Comparison of ENCODE assay signal across 1 cellular context in the genomic region with DNA sequence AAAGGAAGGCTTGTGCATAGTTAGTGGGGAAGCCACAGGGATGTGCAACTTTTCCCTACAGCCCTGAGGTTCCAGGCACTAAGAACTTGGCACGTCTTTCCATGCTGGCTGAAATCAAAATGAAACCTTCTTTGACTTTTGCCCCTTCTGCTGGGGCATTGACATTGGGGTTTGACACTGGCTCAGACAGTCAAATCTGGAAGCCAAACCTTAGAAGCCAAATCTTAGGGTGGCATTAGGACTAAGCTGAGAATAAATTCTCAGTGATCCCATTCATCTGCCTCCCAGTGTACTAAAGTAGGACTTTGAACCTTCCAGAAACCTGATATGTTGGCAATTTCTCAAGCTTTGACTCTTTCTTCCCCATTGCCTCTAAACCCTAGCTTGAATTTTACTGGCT.
TF ChIP-seq lines count a peak whose summit lies in the region.

No MANE protein-coding gene starts in this region.

TF ChIP-seq in HepG2, 621 proteins besides CTCF, POLR2A, EP300 and RAD21 (continued from another document):
- TF ChIP-seq TAF15 (IDR thresholded peaks at IDR 0.05; ENCODE audit: low read depth, low read length, poor library complexity, severe bottlenecking) (no peak), IKZF5 (CRISPR knock-in tag; IDR thresholded peaks at IDR 0.05) (no peak)
- TF ChIP-seq, protein P1, sequence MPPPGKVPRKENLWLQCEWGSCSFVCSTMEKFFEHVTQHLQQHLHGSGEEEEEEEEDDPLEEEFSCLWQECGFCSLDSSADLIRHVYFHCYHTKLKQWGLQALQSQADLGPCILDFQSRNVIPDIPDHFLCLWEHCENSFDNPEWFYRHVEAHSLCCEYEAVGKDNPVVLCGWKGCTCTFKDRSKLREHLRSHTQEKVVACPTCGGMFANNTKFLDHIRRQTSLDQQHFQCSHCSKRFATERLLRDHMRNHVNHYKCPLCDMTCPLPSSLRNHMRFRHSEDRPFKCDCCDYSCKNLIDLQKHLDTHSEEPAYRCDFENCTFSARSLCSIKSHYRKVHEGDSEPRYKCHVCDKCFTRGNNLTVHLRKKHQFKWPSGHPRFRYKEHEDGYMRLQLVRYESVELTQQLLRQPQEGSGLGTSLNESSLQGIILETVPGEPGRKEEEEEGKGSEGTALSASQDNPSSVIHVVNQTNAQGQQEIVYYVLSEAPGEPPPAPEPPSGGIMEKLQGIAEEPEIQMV (CRISPR knock-in tag; IDR thresholded peaks at IDR 0.05; ENCODE audit: low read depth) = no peak
